Comparison of ENCODE assay signal across 32 cellular contexts in genomic region chr1:67851800-67852199, GRCh38. TPM values are rescaled to one million over a fixed set of nuclear protein-coding genes. Genes with fewer than 3 reads are reported as not detected.
"Had no signal": no experiment of that assay in that cellular context is flagged by ENCODE, and none has a peak within 500 bp of the region (broad histone marks: within the 10 kb centered on the region; RNA-seq: fewer than 3 reads in every experiment).

No MANE protein-coding gene starts in this region.

- H2AFZ ChIP-seq: parathyroid adenoma had no signal

- H3K4me1 Mint-ChIP-seq: naive thymus-derived CD8-positive, alpha-beta T cell; nephron progenitor cell; stimulated activated memory B cell treated with anti-CD40 and anti-IgM and Interleukin-4, amounts not matched to agents 10 μg/mL and 1 μg/mL and 100 μg/mL, for 72 hours; stimulated activated naive CD8-positive, alpha-beta T cell treated with anti-CD3 and anti-CD28 coated beads, Interleukin-15, amount 100 ng/mL, for 72 hours had no signal

- H3K9me3 Mint-ChIP-seq: naive thymus-derived CD8-positive, alpha-beta T cell; natural killer cell treated with Interleukin-12 subunit alpha and Interleukin-12 subunit beta and Interleukin-15 and Interleukin-18, amount 100 ng/mL, for 72 hours; nephron progenitor cell; neural crest cell; stimulated activated memory B cell treated with anti-CD40 and anti-IgM and Interleukin-4, amounts not matched to agents 10 μg/mL and 1 μg/mL and 100 μg/mL, for 72 hours; stimulated activated naive CD8-positive, alpha-beta T cell treated with anti-CD3 and anti-CD28 coated beads, Interleukin-15, amount 100 ng/mL, for 72 hours; type B pancreatic cell had no signal

- H3K36me3 Mint-ChIP-seq: naive thymus-derived CD8-positive, alpha-beta T cell; natural killer cell treated with Interleukin-12 subunit alpha and Interleukin-12 subunit beta and Interleukin-15 and Interleukin-18, amount 100 ng/mL, for 72 hours; stimulated activated memory B cell treated with anti-CD40 and anti-IgM and Interleukin-4, amounts not matched to agents 10 μg/mL and 1 μg/mL and 100 μg/mL, for 72 hours; type B pancreatic cell had no signal

- H3K4me1 ChIP-seq: parathyroid adenoma, testis, uterus had no signal

- ATAC-seq: naive thymus-derived CD8-positive, alpha-beta T cell; natural killer cell treated with Interleukin-12 subunit alpha and Interleukin-12 subunit beta and Interleukin-15 and Interleukin-18, amount 100 ng/mL, for 72 hours; psoas muscle; right cardiac atrium; sciatic nerve; stimulated activated memory B cell treated with anti-CD40 and anti-IgM and Interleukin-4, amounts not matched to agents 10 μg/mL and 1 μg/mL and 100 μg/mL, for 72 hours; stimulated activated naive CD8-positive, alpha-beta T cell treated with anti-CD3 and anti-CD28 coated beads, Interleukin-15, amount 100 ng/mL, for 72 hours; stimulated activated naive CD8-positive, alpha-beta T cell treated with anti-CD3 and anti-CD28 coated beads, Interleukin-15, Interleukin-2, amounts not matched to agents 100 U/mL and 50 U/mL, for 24 hours; upper lobe of right lung had no signal

- H3K27ac ChIP-seq: ovary, parathyroid adenoma, psoas muscle, spleen, suprapubic skin, testis, tibial artery, transverse colon, upper lobe of right lung had no signal

- H3K27me3 ChIP-seq: ovary, suprapubic skin, testis, tibial artery, transverse colon, upper lobe of right lung, uterus had no signal

- H3K4me3 ChIP-seq: ovary, psoas muscle, skin epidermis, smooth muscle cell, spleen, suprapubic skin, testis, tibial artery, transverse colon, upper lobe of right lung, uterus had no signal

- DNase-seq: naive thymus-derived CD8-positive, alpha-beta T cell; nephron progenitor cell; occipital lobe; ovary; posterior cingulate gyrus; psoas muscle; right cardiac atrium; spleen; stimulated activated CD4-positive, alpha-beta T cell treated with anti-CD3 and anti-CD28 coated beads, Interleukin-12 subunit alpha, Interleukin-12 subunit beta, amount 100 ng/mL, for 4 hours; stimulated activated CD4-positive, alpha-beta T cell treated with anti-CD3 and anti-CD28 coated beads, Interleukin-1b, Interleukin-23, amount 100 ng/mL, for 48 hours; stimulated activated CD4-positive, alpha-beta T cell treated with anti-CD3 and anti-CD28 coated beads, Interleukin-4, amount 100 ng/mL, for 1 hour; stimulated activated CD4-positive, alpha-beta T cell treated with anti-CD3 and anti-CD28 coated beads, Interleukin-4, amount 100 ng/mL, for 4 hours; stimulated activated CD8-positive, alpha-beta memory T cell treated with anti-CD3 and anti-CD28 coated beads, Interleukin-4, amount 100 ng/mL, for 48 hours; stimulated activated naive CD4-positive, alpha-beta T cell; stimulated activated naive CD8-positive, alpha-beta T cell treated with anti-CD3 and anti-CD28 coated beads, Interleukin-15, amount 100 ng/mL, for 72 hours; stimulated activated naive CD8-positive, alpha-beta T cell treated with anti-CD3 and anti-CD28 coated beads, Interleukin-15, Interleukin-2, amounts not matched to agents 100 U/mL and 50 U/mL, for 24 hours; substantia nigra; testis; tibial artery; transverse colon; upper lobe of right lung; uterus had no signal

- H3K4me3 Mint-ChIP-seq: naive thymus-derived CD8-positive, alpha-beta T cell; natural killer cell treated with Interleukin-12 subunit alpha and Interleukin-12 subunit beta and Interleukin-15 and Interleukin-18, amount 100 ng/mL, for 72 hours; nephron progenitor cell; neural crest cell; stimulated activated memory B cell treated with anti-CD40 and anti-IgM and Interleukin-4, amounts not matched to agents 10 μg/mL and 1 μg/mL and 100 μg/mL, for 72 hours; stimulated activated naive CD8-positive, alpha-beta T cell treated with anti-CD3 and anti-CD28 coated beads, Interleukin-15, amount 100 ng/mL, for 72 hours; type B pancreatic cell had no signal

- H3K9me3 ChIP-seq: ovary, psoas muscle, spleen, suprapubic skin, testis, tibial artery, transverse colon, upper lobe of right lung, uterus had no signal

- H3K9ac ChIP-seq: parathyroid adenoma had no signal

- H3K36me3 ChIP-seq: ovary, spleen, suprapubic skin, tibial artery, transverse colon, upper lobe of right lung, uterus had no signal

- H3K4me2 ChIP-seq: smooth muscle cell had no signal

- H3K27ac Mint-ChIP-seq: naive thymus-derived CD8-positive, alpha-beta T cell; natural killer cell treated with Interleukin-12 subunit alpha and Interleukin-12 subunit beta and Interleukin-15 and Interleukin-18, amount 100 ng/mL, for 72 hours; nephron progenitor cell; progenitor cell of endocrine pancreas; stimulated activated memory B cell treated with anti-CD40 and anti-IgM and Interleukin-4, amounts not matched to agents 10 μg/mL and 1 μg/mL and 100 μg/mL, for 72 hours; stimulated activated naive CD8-positive, alpha-beta T cell treated with anti-CD3 and anti-CD28 coated beads, Interleukin-15, amount 100 ng/mL, for 72 hours; type B pancreatic cell had no signal

RNA-seq across cellular contexts. Expression of gene GNG12, which starts 18.5 kb away (rescaled TPM):
- total RNA-seq: naive thymus-derived CD8-positive, alpha-beta T cell had no signal
- polyA plus RNA-seq: naive thymus-derived CD8-positive, alpha-beta T cell had no signal
